16 cellular contexts compared by ENCODE assay signal in genomic region chr3:75645548-75645947, GRCh38. TPM values are rescaled to one million over a fixed set of nuclear protein-coding genes. Genes with fewer than 3 reads are reported as not detected.
"Had no signal": no experiment of that assay in that cellular context is flagged by ENCODE, and none has a peak within 500 bp of the region (broad histone marks: within the 10 kb centered on the region; RNA-seq: fewer than 3 reads in every experiment).

No MANE protein-coding gene starts in this region.

RNA-seq across cellular contexts. Expression of gene FRG2C, which starts 18.6 kb away (rescaled TPM):
- total RNA-seq: activated CD4-positive, alpha-beta memory T cell treated with anti-CD3 and anti-CD28 coated beads for 36 hours; activated CD4-positive, alpha-beta T cell treated with anti-CD3 and anti-CD28 coated beads for 36 hours; activated CD8-positive, alpha-beta memory T cell treated with anti-CD3 and anti-CD28 coated beads for 36 hours; activated CD8-positive, alpha-beta T cell treated with anti-CD3 and anti-CD28 coated beads for 36 hours; activated naive CD4-positive, alpha-beta T cell treated with anti-CD3 and anti-CD28 coated beads for 36 hours; activated naive CD4-positive, alpha-beta T cell treated with anti-CD3 and anti-CD28 coated beads, Interleukin-2, amount 50 U/mL, for 72 hours; activated naive CD8-positive, alpha-beta T cell treated with anti-CD3 and anti-CD28 coated beads for 36 hours; activated T-cell treated with anti-CD3 and anti-CD28 coated beads, Interleukin-2, amount 50 U/mL, for 4 hours; activated T-cell treated with anti-CD3 and anti-CD28 coated beads, Interleukin-2, amount 50 U/mL, for 72 hours; activated T-helper 1 cell treated with anti-CD3 and anti-CD28 coated beads, Interleukin-12 subunit alpha, Interleukin-12 subunit beta, Interleukin-2, Interleukin-4 antibody, amounts not matched to agents 30 ng/mL and 10 ng/mL and 1 ng/mL, durations not matched to agents 14 hours and 24 hours and 36 hours; activated T-helper 17 cell treated with anti-CD3 and anti-CD28 coated beads, Interleukin-2, amount 50 U/mL, for 72 hours; adrenal gland; aorta; astrocyte; body of pancreas; cardiac septum had no signal
- polyA plus RNA-seq: adrenal gland, aorta had no signal
